In genomic region chr22:32855023-32855756, GRCh38 we compare ENCODE assay signal across 17 cellular contexts. TPM values are rescaled to one million over a fixed set of nuclear protein-coding genes. Genes with fewer than 3 reads are reported as not detected.
DNase-seq lines count a peak whose midpoint lies in the region; ATAC-seq and TF ChIP-seq lines count a peak whose summit lies in the region.
"Had no signal": no experiment of that assay in that cellular context is flagged by ENCODE, and none has a peak within 500 bp of the region (broad histone marks: within the 10 kb centered on the region; RNA-seq: fewer than 3 reads in every experiment).

No MANE protein-coding gene starts in this region.

- H3K4me3 ChIP-seq in lower lobe of right lung (no peak overlapping the region), subcutaneous abdominal adipose tissue (ENCODE audit: low read depth in 1 of 5, low read length in 5 of 5) (no peak overlapping the region)
- H3K4me3 ChIP-seq: PC-9 had no signal

- no peaks in the 10 kb centered on the region for H3K4me1 Mint-ChIP-seq in natural killer cell treated with Interleukin-12 subunit alpha and Interleukin-12 subunit beta and Interleukin-15 and Interleukin-18, amount 100 ng/mL, for 72 hours (ENCODE audit: low read depth in 2 of 2)
- no peaks in the 10 kb centered on the region for H3K4me1 Mint-ChIP-seq in natural killer cell
- H3K4me1 Mint-ChIP-seq: CD14-positive monocyte had no signal

- peak overlapping the region; percentile 16 for H3K27ac ChIP-seq in lower lobe of right lung
- H3K27ac ChIP-seq in subcutaneous abdominal adipose tissue (ENCODE audit: low read depth, low read length), result peak overlapping the region; percentile 81
- H3K27ac ChIP-seq: PC-9 had no signal

- peaks cover 8 to 13% of the 10 kb centered on the region in 2 donors for H3K27me3 Mint-ChIP-seq in natural killer cell treated with Interleukin-12 subunit alpha and Interleukin-12 subunit beta and Interleukin-15 and Interleukin-18, amount 100 ng/mL, for 72 hours
- H3K27me3 Mint-ChIP-seq in natural killer cell (ENCODE audit: low read depth in 2 of 2), result peaks cover 10 to 12% of the 10 kb centered on the region in 2 donors

- H3K9me3 ChIP-seq in lower lobe of right lung (no peaks in the 10 kb centered on the region), subcutaneous abdominal adipose tissue (ENCODE audit: control insufficient read depth in 5 of 5, low read length in 5 of 5) (no peaks in the 10 kb centered on the region)

- intact Hi-C loops in natural killer cell (cut with micrococcal nuclease) (no loop called here), lower lobe of right lung (cut with DNase I) (no loop called here)

- H3K4me1 ChIP-seq in lower lobe of right lung (peaks cover 44% of the 10 kb centered on the region), subcutaneous abdominal adipose tissue (ENCODE audit: control insufficient read depth in 5 of 5, insufficient read depth in 5 of 5, low read length in 5 of 5) (peaks cover 25 to 55% (median 53%) of the 10 kb centered on the region in 5 donors)

- H3K36me3 Mint-ChIP-seq in natural killer cell treated with Interleukin-12 subunit alpha and Interleukin-12 subunit beta and Interleukin-15 and Interleukin-18, amount 100 ng/mL, for 72 hours, result no peaks in the 10 kb centered on the region
- no peaks in the 10 kb centered on the region for H3K36me3 Mint-ChIP-seq in natural killer cell
- H3K36me3 Mint-ChIP-seq: CD14-positive monocyte, IgD-negative memory B cell had no signal

- H3K9me3 Mint-ChIP-seq in natural killer cell treated with Interleukin-12 subunit alpha and Interleukin-12 subunit beta and Interleukin-15 and Interleukin-18, amount 100 ng/mL, for 72 hours, result no peaks in the 10 kb centered on the region
- no peaks in the 10 kb centered on the region for H3K9me3 Mint-ChIP-seq in natural killer cell
- H3K9me3 Mint-ChIP-seq: CD14-positive monocyte, IgD-negative memory B cell had no signal

- TF ChIP-seq CTCF in natural killer cell (IDR thresholded peaks at IDR 0.05), result no peak
- no peak for TF ChIP-seq CTCF in lower lobe of right lung (IDR thresholded peaks at IDR 0.05)

- no peak overlapping the region for H3K27ac Mint-ChIP-seq in natural killer cell treated with Interleukin-12 subunit alpha and Interleukin-12 subunit beta and Interleukin-15 and Interleukin-18, amount 100 ng/mL, for 72 hours
- no peak overlapping the region for H3K27ac Mint-ChIP-seq in natural killer cell
- H3K27ac Mint-ChIP-seq: CD14-positive monocyte, IgD-negative memory B cell had no signal

- ATAC-seq in natural killer cell treated with Interleukin-12 subunit alpha and Interleukin-12 subunit beta and Interleukin-15 and Interleukin-18, amount 100 ng/mL, for 72 hours, result no peak
- ATAC-seq in natural killer cell (no peak), lower lobe of right lung (no peak), GM18870 (IDR thresholded peaks at IDR 0.05; ENCODE audit: unreplicated experiment) (no peak)

- H3K9ac ChIP-seq in subcutaneous abdominal adipose tissue (ENCODE audit: low read length in 5 of 5), result no peak overlapping the region

- peak; percentile 10 for DNase-seq in natural killer cell treated with Interleukin-12 subunit alpha and Interleukin-12 subunit beta and Interleukin-15 and Interleukin-18, amount 100 ng/mL, for 72 hours (ENCODE audit: low spot score)
- no peak for DNase-seq in natural killer cell
- no peak for DNase-seq in lower lobe of right lung
- no peak for DNase-seq in anterior cingulate cortex (lab: John Stamatoyannopoulos, UW)
- DNase-seq in RPMI8226, result no peak
- DNase-seq: COR-L47, GF-D8, GOT3, NCI-H1105, NCI-H1694, NCI-H524, PC-9 had no signal

- H3K27me3 ChIP-seq in lower lobe of right lung (ENCODE audit: low read depth) (no peaks in the 10 kb centered on the region), subcutaneous abdominal adipose tissue (ENCODE audit: control insufficient read depth in 5 of 5, insufficient read depth in 4 of 5, low read length in 5 of 5) (no peaks in the 10 kb centered on the region)

- peaks cover 80% of the 10 kb centered on the region for H3K36me3 ChIP-seq in lower lobe of right lung
- peaks cover 18 to 88% (median 72%) of the 10 kb centered on the region in 5 donors for H3K36me3 ChIP-seq in subcutaneous abdominal adipose tissue (ENCODE audit: control insufficient read depth in 5 of 5, insufficient read depth in 5 of 5, low read length in 5 of 5)

- H3K4me3 Mint-ChIP-seq in natural killer cell treated with Interleukin-12 subunit alpha and Interleukin-12 subunit beta and Interleukin-15 and Interleukin-18, amount 100 ng/mL, for 72 hours, result no peak overlapping the region
- no peak overlapping the region for H3K4me3 Mint-ChIP-seq in natural killer cell
- H3K4me3 Mint-ChIP-seq: CD14-positive monocyte, IgD-negative memory B cell had no signal

RNA-seq across cellular contexts. Expression of gene TIMP3, which starts 53.7 kb away (rescaled TPM):
- not detected for total RNA-seq in natural killer cell treated with Interleukin-12 subunit alpha and Interleukin-12 subunit beta and Interleukin-15 and Interleukin-18, amount 100 ng/mL, for 72 hours
- total RNA-seq in natural killer cell, result under 1 TPM in 1 of 3 donors, not detected in 2; 0.12 TPM
- total RNA-seq in lower lobe of right lung, result 390 TPM
- total RNA-seq: HT-29 had no signal

Comparison
In these comparisons a context has a peak if more than half of its experiments do, and no peak if none do; other contexts are left out.
1. RNA of gene TIMP3, which starts 53.7 kb away (total RNA-seq): 390 TPM in lower lobe of right lung (single experiment); 0.12 TPM in natural killer cell and not detected in natural killer cell treated with Interleukin-12 subunit alpha and Interleukin-12 subunit beta and Interleukin-15 and Interleukin-18, amount 100 ng/mL, for 72 hours; every median in the first group is over 100 times any median in the second.